Comparison of ENCODE assay signal across 7 cellular contexts in the genomic region with DNA sequence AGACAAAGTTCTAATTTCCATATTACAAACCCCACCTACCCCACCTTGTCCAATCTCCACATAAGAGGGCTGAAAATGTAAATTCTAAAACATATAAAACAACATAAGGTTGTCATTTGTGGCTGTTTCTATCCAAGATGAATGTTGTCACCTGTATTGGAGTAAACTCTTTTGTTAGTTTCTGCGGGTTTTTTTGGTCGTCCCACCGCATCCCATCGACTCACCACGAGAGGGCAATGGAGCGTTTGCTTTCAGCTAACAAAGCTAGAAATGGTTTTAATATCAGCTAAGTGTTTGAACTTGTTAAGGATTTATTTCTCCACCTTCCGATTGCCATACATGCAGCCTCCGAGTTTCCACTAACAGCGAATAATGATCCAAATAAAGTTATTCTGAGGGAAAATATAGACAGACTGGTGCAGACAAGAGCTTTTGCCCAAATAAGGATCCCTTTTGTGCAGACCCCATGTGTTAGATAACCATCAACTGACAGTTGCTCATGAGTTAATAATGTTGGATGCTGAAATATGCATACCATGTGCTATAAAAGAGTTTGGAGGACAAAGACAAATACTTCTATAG.
DNase-seq lines count a peak whose midpoint lies in the region; ATAC-seq and TF ChIP-seq lines count a peak whose summit lies in the region.

No MANE protein-coding gene starts in this region.

- H3K9me3 ChIP-seq in lung (ENCODE audit: control insufficient read depth in 2 of 2, insufficient read depth in 1 of 2, low read length in 1 of 2), result peaks cover 0 to 2% of the 10 kb centered on the region in 2 donors

- peak overlapping the region; percentile 76 for H3K27ac Mint-ChIP-seq in activated CD4-positive, alpha-beta T cell treated with anti-CD3 and anti-CD28 coated beads, Interleukin-2, amount 10 ng/mL, durations not matched to agents 24 days and 14 days

- no peaks in the 10 kb centered on the region for H3K36me3 ChIP-seq in lung (ENCODE audit: control insufficient read depth in 2 of 2, insufficient read depth in 2 of 2, low read length in 2 of 2)

- no peaks in the 10 kb centered on the region for H3K27me3 Mint-ChIP-seq in activated CD4-positive, alpha-beta T cell treated with anti-CD3 and anti-CD28 coated beads, Interleukin-2, amount 10 ng/mL, durations not matched to agents 24 days and 14 days

- H3K9me3 Mint-ChIP-seq in activated CD4-positive, alpha-beta T cell treated with anti-CD3 and anti-CD28 coated beads, Interleukin-2, amount 10 ng/mL, durations not matched to agents 24 days and 14 days, result no peaks in the 10 kb centered on the region

- peaks cover 35% of the 10 kb centered on the region for H3K36me3 Mint-ChIP-seq in activated CD4-positive, alpha-beta T cell treated with anti-CD3 and anti-CD28 coated beads, Interleukin-2, amount 10 ng/mL, durations not matched to agents 24 days and 14 days (ENCODE audit: low read depth)

- peaks cover 73% of the 10 kb centered on the region for H3K4me1 Mint-ChIP-seq in activated CD4-positive, alpha-beta T cell treated with anti-CD3 and anti-CD28 coated beads, Interleukin-2, amount 10 ng/mL, durations not matched to agents 24 days and 14 days

- intact Hi-C loops in activated CD4-positive, alpha-beta T cell treated with anti-CD3 and anti-CD28 coated beads, Interleukin-2, amount 10 ng/mL, durations not matched to agents 24 days and 14 days (cut with micrococcal nuclease), result loop anchor here (1.0 to 5.0 kb wide), 4 partner anchors 16 to 207 kb away; no protein-coding TSS in a partner anchor

- DNase-seq in NCI-H345 treated with DMSO at 0.1 percent for 48 hours (lab: John Stamatoyannopoulos, UW; ENCODE audit: unreplicated experiment) (peak; percentile 7), dermis blood vessel endothelial cell (peak; percentile 86), lung (ENCODE audit: low spot score) (peak; percentile 79)
- DNase-seq in activated CD4-positive, alpha-beta T cell treated with anti-CD3 and anti-CD28 coated beads, Interleukin-2, amount 10 ng/mL, durations not matched to agents 24 days and 14 days, result peak; percentile 94
- DNase-seq in stimulated activated CD4-positive, alpha-beta T cell treated with anti-CD3 and anti-CD28 coated beads, TNF-alpha, amount 100 ng/mL, for 48 hours (ENCODE audit: low read depth in 3 of 3), result peak in 2 of 3 donors; percentile 55 to 62

- H3K4me3 Mint-ChIP-seq in activated CD4-positive, alpha-beta T cell treated with anti-CD3 and anti-CD28 coated beads, Interleukin-2, amount 10 ng/mL, durations not matched to agents 24 days and 14 days, result peak overlapping the region; percentile 67

- 2% methylated on average over 9 of the region's 9 CpGs for WGBS in lung, 2 donors

- H3K4me1 ChIP-seq in lung (ENCODE audit: control insufficient read depth in 2 of 2, insufficient read depth in 2 of 2, low read length in 2 of 2), result peaks cover 5 to 10% of the 10 kb centered on the region in 2 donors

- TF ChIP-seq CTCF in lung (IDR thresholded peaks at IDR 0.05; ENCODE audit: control extremely low read depth, extremely low read depth), result peak; percentile 78

- H3K27ac ChIP-seq in lung (ENCODE audit: low read depth in 1 of 2, low read length in 1 of 2), result peak overlapping the region in 1 of 2 donors; percentile 25

- H3K27me3 ChIP-seq in lung (ENCODE audit: control insufficient read depth, insufficient read depth), result no peaks in the 10 kb centered on the region

- ATAC-seq in GM18502 (IDR thresholded peaks at IDR 0.05; ENCODE audit: poor library complexity, unreplicated experiment) (peak; percentile 55), HG03066 (IDR thresholded peaks at IDR 0.05; ENCODE audit: low read depth, unreplicated experiment) (peak; percentile 48), lung (ENCODE audit: insufficient read depth, low FRiP score) (peak; percentile 85)

- H3K4me3 ChIP-seq in lung, result no peak overlapping the region

Comparison
In these comparisons a context has a peak if more than half of its experiments do, and no peak if none do; other contexts are left out.
1. DNase-seq: peak in every context shown above with its lines; median percentile 94 in activated CD4-positive, alpha-beta T cell treated with anti-CD3 and anti-CD28 coated beads, Interleukin-2, amount 10 ng/mL, durations not matched to agents 24 days and 14 days; 86 in dermis blood vessel endothelial cell; 79 in lung; 58 in stimulated activated CD4-positive, alpha-beta T cell treated with anti-CD3 and anti-CD28 coated beads, TNF-alpha, amount 100 ng/mL, for 48 hours; 7 in NCI-H345 treated with DMSO at 0.1 percent for 48 hours.